Comparison of ENCODE assay signal across 8 cellular contexts in genomic region chr17:17913695-17914332, GRCh38. TPM values are rescaled to one million over a fixed set of nuclear protein-coding genes. Genes with fewer than 3 reads are reported as not detected.
DNase-seq lines count a peak whose midpoint lies in the region; ATAC-seq and TF ChIP-seq lines count a peak whose summit lies in the region.

No MANE protein-coding gene starts in this region.

- DNase-seq in SIG-M5 treated with dmso at 0.1 percent for 504 hours (lab: John Stamatoyannopoulos, UW; ENCODE audit: unreplicated experiment) (peak; percentile 62), SIG-M5 (lab: John Stamatoyannopoulos, UW) (no peak), NCI-H1436 treated with DMSO at 0.1 percent for 48 hours (lab: John Stamatoyannopoulos, UW) (peak; percentile 74), T-cell (peak in 3 of 34 experiments; percentile 15 to 45 (median 33)), colonic mucosa (peak; percentile 92), lung microvascular endothelial cell (ENCODE audit: low read depth in 2 of 2) (peak; percentile 75 to 83), thyroid gland (peak; percentile 64 to 80)

- peaks cover 11 to 15% (median 14%) of the 10 kb centered on the region in 3 donors for H3K4me1 Mint-ChIP-seq in T-cell

- H3K4me3 Mint-ChIP-seq in T-cell = no peak overlapping the region

- peaks cover 9% of the 10 kb centered on the region for H3K36me3 Mint-ChIP-seq in T-cell

- no peaks in the 10 kb centered on the region for H3K9me3 Mint-ChIP-seq in T-cell

- H3K4me1 ChIP-seq in colonic mucosa (peaks cover 11% of the 10 kb centered on the region), thyroid gland (peaks cover 32 to 37% of the 10 kb centered on the region in 2 donors)

- no peaks in the 10 kb centered on the region for H3K27me3 ChIP-seq in colonic mucosa
- no peaks in the 10 kb centered on the region for H3K27me3 ChIP-seq in thyroid gland

- no peak for TF ChIP-seq CTCF in colonic mucosa (IDR thresholded peaks at IDR 0.05)
- TF ChIP-seq CTCF in thyroid gland (IDR thresholded peaks at IDR 0.05) = no peak

- H3K9ac ChIP-seq in colonic mucosa (ENCODE audit: low read depth in 2 of 2, low read length in 2 of 2) = peak overlapping the region in 1 of 2 donors; percentile 67

- H3K27ac Mint-ChIP-seq in T-cell = peak overlapping the region in 1 of 2 donors; percentile 67

- 11 to 21% methylated on average over 4 of the region's 4 CpGs for WGBS in thyroid gland, 2 donors

- peak overlapping the region; percentile 54 for H3K27ac ChIP-seq in colonic mucosa
- H3K27ac ChIP-seq in thyroid gland = peak overlapping the region; percentile 41 to 72 (median 42)

- H3K9me3 ChIP-seq in colonic mucosa (no peaks in the 10 kb centered on the region), thyroid gland (no peaks in the 10 kb centered on the region)

- intact Hi-C loops in colonic mucosa (cut with DNase I) (no loop called here), thyroid gland (cut with DNase I) (loop anchor here (10.0 kb wide), 1 partner anchor 99 kb away; no protein-coding TSS in a partner anchor)

- ATAC-seq in T-cell (replicated peaks in 1 of 4) (peak in 3 of 4 experiments; percentile 86 to 99 (median 96)), GM21390 (IDR thresholded peaks at IDR 0.05; ENCODE audit: unreplicated experiment) (no peak)

- CTCF ChIA-PET in T-cell (lab: Charles Lee) = no interaction called here

- no peak overlapping the region for H3K4me3 ChIP-seq in colonic mucosa
- H3K4me3 ChIP-seq in thyroid gland (replicated peaks in 1 of 3) = no peak overlapping the region

- no peaks in the 10 kb centered on the region for H3K36me3 ChIP-seq in colonic mucosa
- no peaks in the 10 kb centered on the region for H3K36me3 ChIP-seq in thyroid gland

- no peak for TF ChIP-seq POLR2A in thyroid gland (IDR thresholded peaks at IDR 0.05)

- H3K27me3 Mint-ChIP-seq in T-cell = no peaks in the 10 kb centered on the region

- POLR2A ChIA-PET in T-cell (lab: Charles Lee) = no interaction called here

RNA-seq across cellular contexts. Expression of gene TOM1L2, which starts 58.4 kb away (rescaled TPM):
- total RNA-seq in T-cell = 10 to 100 TPM; 57.5 to 71.5 (median 61.9) TPM
- 10 to 100 TPM; 47.6 to 68.7 TPM for total RNA-seq in colonic mucosa
- 12.6 and 18.5 TPM in 2 replicates for total RNA-seq in lung microvascular endothelial cell
- 100 to 1,000 TPM; 138 to 881 (median 257) TPM for total RNA-seq in thyroid gland

RNA-seq across cellular contexts. Expression of gene DRC3, which starts 58.8 kb away (rescaled TPM):
- total RNA-seq in T-cell = under 1 TPM in 3 of 5 donors, not detected in 2; 0.32 to 0.58 (median 0.53) TPM
- total RNA-seq in colonic mucosa = 1 to 10 TPM in 1 of 2 donors, under 1 TPM in 1; 0.79 to 1.1 TPM
- total RNA-seq in lung microvascular endothelial cell = 1.1 and 2.0 TPM in 2 replicates
- total RNA-seq in thyroid gland = 10 to 100 TPM; 18.5 to 28.7 (median 23.4) TPM
